Comparison of ENCODE assay signal across 8 cellular contexts in genomic region chr17:7886227-7887037, GRCh38. TPM values are rescaled to one million over a fixed set of nuclear protein-coding genes. Genes with fewer than 3 reads are reported as not detected.
A peak's percentile ranks its signal among the peaks of the same experiment; 100 is the strongest.
DNase-seq lines count a peak whose midpoint lies in the region; ATAC-seq and TF ChIP-seq lines count a peak whose summit lies in the region.

No MANE protein-coding gene starts in this region.

- H3K4me1 Mint-ChIP-seq in activated T-cell treated with anti-CD3 and anti-CD28 coated beads, Interleukin-2, amount 50 U/mL, for 4 hours (ENCODE audit: low read depth) = peaks cover 6% of the 10 kb centered on the region
- H3K4me1 Mint-ChIP-seq in progenitor cell of endocrine pancreas (ENCODE audit: low read depth) = peaks cover 3% of the 10 kb centered on the region

- no peaks in the 10 kb centered on the region for H3K27me3 Mint-ChIP-seq in activated T-cell treated with anti-CD3 and anti-CD28 coated beads, Interleukin-2, amount 50 U/mL, for 4 hours (ENCODE audit: low read depth)
- H3K27me3 Mint-ChIP-seq in progenitor cell of endocrine pancreas = no peaks in the 10 kb centered on the region

- peaks cover 7% of the 10 kb centered on the region for H3K36me3 Mint-ChIP-seq in activated T-cell treated with anti-CD3 and anti-CD28 coated beads, Interleukin-2, amount 50 U/mL, for 4 hours (ENCODE audit: insufficient read depth)
- peaks cover 8% of the 10 kb centered on the region for H3K36me3 Mint-ChIP-seq in progenitor cell of endocrine pancreas (ENCODE audit: insufficient read depth)

- no peaks in the 10 kb centered on the region for H3K9me3 Mint-ChIP-seq in activated T-cell treated with anti-CD3 and anti-CD28 coated beads, Interleukin-2, amount 50 U/mL, for 4 hours
- no peaks in the 10 kb centered on the region for H3K9me3 Mint-ChIP-seq in progenitor cell of endocrine pancreas (ENCODE audit: low read depth)

- H3K27ac Mint-ChIP-seq in progenitor cell of endocrine pancreas = no peak overlapping the region

- DNase-seq in NCI-H2107 treated with DMSO at 0.1 percent for 48 hours (lab: John Stamatoyannopoulos, UW; ENCODE audit: unreplicated experiment) (peak; percentile 34), NCI-H2107 (lab: John Stamatoyannopoulos, UW) (no peak), NCI-H69 (lab: John Stamatoyannopoulos, UW) (peak; percentile 65), fibroblast of villous mesenchyme (ENCODE audit: low read depth) (peak; percentile 33), progenitor cell of endocrine pancreas (ENCODE audit: low spot score, unreplicated experiment) (no peak)
- DNase-seq in activated T-cell treated with anti-CD3 and anti-CD28 coated beads, Interleukin-2, amount 50 U/mL, for 4 hours = peak; percentile 59

- peak; percentile 5 to 8 for ATAC-seq in activated T-cell treated with anti-CD3 and anti-CD28 coated beads, Interleukin-2, amount 50 U/mL, for 4 hours
- ATAC-seq in GM21390 (IDR thresholded peaks at IDR 0.05; ENCODE audit: unreplicated experiment) (no peak), HG03159 (IDR thresholded peaks at IDR 0.05; ENCODE audit: unreplicated experiment) (no peak)

- peak; percentile 10 for TF ChIP-seq CTCF in fibroblast of villous mesenchyme (IDR thresholded peaks at IDR 0.05; ENCODE audit: insufficient read depth, low read depth, low read length)
- peak; percentile 18 for TF ChIP-seq CTCF in progenitor cell of endocrine pancreas (IDR thresholded peaks at IDR 0.05; ENCODE audit: unreplicated experiment)

- no peak overlapping the region for H3K4me3 Mint-ChIP-seq in activated T-cell treated with anti-CD3 and anti-CD28 coated beads, Interleukin-2, amount 50 U/mL, for 4 hours
- H3K4me3 Mint-ChIP-seq in progenitor cell of endocrine pancreas (ENCODE audit: low read depth) = no peak overlapping the region

- peak overlapping the region; percentile 86 for H3K4me3 ChIP-seq in fibroblast of villous mesenchyme (ENCODE audit: low read depth, low read length)

RNA-seq across cellular contexts. Expression of gene CHD3, which starts 2.2 kb away (rescaled TPM):
- total RNA-seq in activated T-cell treated with anti-CD3 and anti-CD28 coated beads, Interleukin-2, amount 50 U/mL, for 4 hours = 100 to 1,000 TPM; 117 to 127 (median 123) TPM
- 103 and 111 TPM in 2 replicates for total RNA-seq in fibroblast of villous mesenchyme
- 112 and 119 TPM in 2 replicates for total RNA-seq in progenitor cell of endocrine pancreas

RNA-seq across cellular contexts. Expression of gene CYB5D1, which starts 28.6 kb away (rescaled TPM):
- total RNA-seq in activated T-cell treated with anti-CD3 and anti-CD28 coated beads, Interleukin-2, amount 50 U/mL, for 4 hours = 10 to 100 TPM; 19.7 to 20.8 (median 20.6) TPM
- total RNA-seq in fibroblast of villous mesenchyme = 6.4 and 11.2 TPM in 2 replicates
- total RNA-seq in progenitor cell of endocrine pancreas = 16.3 and 18.2 TPM in 2 replicates

RNA-seq across cellular contexts. Expression of gene NAA38, which starts 29.1 kb away (rescaled TPM):
- total RNA-seq in activated T-cell treated with anti-CD3 and anti-CD28 coated beads, Interleukin-2, amount 50 U/mL, for 4 hours = 10 to 100 TPM; 40.4 to 47.5 (median 41.5) TPM
- total RNA-seq in fibroblast of villous mesenchyme (55.3 and 73.1 TPM in 2 replicates), progenitor cell of endocrine pancreas (63.4 and 70.0 TPM in 2 replicates)

RNA-seq across cellular contexts. Expression of gene RNF227, which starts 29.7 kb away (rescaled TPM):
- 1 to 10 TPM; 4.7 to 5.5 (median 5.0) TPM for total RNA-seq in activated T-cell treated with anti-CD3 and anti-CD28 coated beads, Interleukin-2, amount 50 U/mL, for 4 hours
- 2.2 and 4.2 TPM in 2 replicates for total RNA-seq in fibroblast of villous mesenchyme
- 1.8 and 2.3 TPM in 2 replicates for total RNA-seq in progenitor cell of endocrine pancreas

RNA-seq across cellular contexts. Expression of gene TMEM88, which starts 31.6 kb away (rescaled TPM):
- total RNA-seq in activated T-cell treated with anti-CD3 and anti-CD28 coated beads, Interleukin-2, amount 50 U/mL, for 4 hours = 10 to 100 TPM in 1 of 3 donors, 1 to 10 TPM in 2; 8.9 to 11.1 (median 9.9) TPM
- total RNA-seq in fibroblast of villous mesenchyme (0.43 and 1.3 TPM in 2 replicates), progenitor cell of endocrine pancreas (11.3 and 15.8 TPM in 2 replicates)

Comparison
In these comparisons a context has a peak if more than half of its experiments do, and no peak if none do; other contexts are left out.
1. DNase-seq: peak in NCI-H2107 treated with DMSO at 0.1 percent for 48 hours (single experiment), NCI-H69 (single experiment), activated T-cell treated with anti-CD3 and anti-CD28 coated beads, Interleukin-2, amount 50 U/mL, for 4 hours (single experiment) and fibroblast of villous mesenchyme (single experiment); none in NCI-H2107 (single experiment) and progenitor cell of endocrine pancreas (single experiment).
2. ATAC-seq: peak in activated T-cell treated with anti-CD3 and anti-CD28 coated beads, Interleukin-2, amount 50 U/mL, for 4 hours (2 of 2); none in GM21390 (single experiment) and HG03159 (single experiment).